21 cellular contexts compared by ENCODE assay signal in the genomic region with DNA sequence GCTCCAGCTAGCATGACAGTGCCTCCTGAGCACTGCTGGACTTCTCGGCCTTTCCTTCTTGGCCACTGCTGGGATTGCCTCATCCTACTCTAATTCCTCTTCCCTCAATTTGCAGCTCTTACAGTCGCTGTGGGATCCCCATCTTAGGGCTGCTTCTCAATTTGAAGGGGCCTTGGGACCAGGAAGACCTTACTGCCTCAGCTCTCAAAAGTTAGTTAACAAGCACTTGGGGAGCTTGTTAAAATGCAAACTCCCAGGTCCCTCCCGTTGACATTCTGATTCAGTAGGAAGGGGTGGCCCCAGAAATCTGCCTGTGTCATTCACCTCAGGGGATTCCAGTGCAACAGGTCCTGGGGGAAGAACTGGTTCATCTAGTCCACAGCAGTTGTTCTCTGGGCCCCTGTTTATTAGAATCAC. TPM values are rescaled to one million over a fixed set of nuclear protein-coding genes. Genes with fewer than 3 reads are reported as not detected.
DNase-seq lines count a peak whose midpoint lies in the region; ATAC-seq and TF ChIP-seq lines count a peak whose summit lies in the region.
"Had no signal": no experiment of that assay in that cellular context is flagged by ENCODE, and none has a peak within 500 bp of the region (broad histone marks: within the 10 kb centered on the region; RNA-seq: fewer than 3 reads in every experiment).

No MANE protein-coding gene starts in this region.

- H3K4me1 ChIP-seq in HEK293 (ENCODE audit: control insufficient read depth, insufficient read depth, low read length) (no peaks in the 10 kb centered on the region), PC-9 (replicated peaks; ENCODE audit: insufficient read depth) (peaks cover 36% of the 10 kb centered on the region), foreskin keratinocyte (no peaks in the 10 kb centered on the region)
- H3K4me1 ChIP-seq: pancreas had no signal

- DNase-seq in PC-9 (peak; percentile 85 to 93), foreskin keratinocyte (no peak), progenitor cell of endocrine pancreas (ENCODE audit: low spot score, unreplicated experiment) (no peak), NCI-H524 treated with DMSO at 0.1 percent for 48 hours (lab: John Stamatoyannopoulos, UW) (no peak), NCI-H2029 treated with DMSO at 0.1 percent for 48 hours (lab: John Stamatoyannopoulos, UW) (no peak)
- DNase-seq: activated CD8-positive, alpha-beta memory T cell treated with anti-CD3 and anti-CD28 coated beads for 24 hours; AML-193; amniotic stem cell; effector memory CD8-positive, alpha-beta T cell; GDM1; Kasumi-1; left ventricle myocardium inferior; NCI-H1417; NCI-H226; NK-92 treated with Interleukin-12 subunit alpha and Interleukin-12 subunit beta, amount 100 ng/mL, for 24 hours; pancreas; stimulated activated CD4-positive, alpha-beta T cell treated with anti-CD3 and anti-CD28 coated beads, Interleukin-4, amount 100 ng/mL, for 1 hour; T-cell had no signal

- CTCF ChIA-PET in HEK293 (lab: Yijun Ruan, JAX) (no interaction called here), PC-9 (lab: Charles Lee) (no interaction called here)

- H3K27ac ChIP-seq in HEK293 (ENCODE audit: extremely low read depth, low read depth, low read length): no peak overlapping the region
- peak overlapping the region; percentile 80 for H3K27ac ChIP-seq in PC-9
- no peak overlapping the region for H3K27ac ChIP-seq in foreskin keratinocyte
- H3K27ac ChIP-seq: left ventricle myocardium inferior, pancreas had no signal

- no peaks in the 10 kb centered on the region for H4K20me1 ChIP-seq in PC-9 (ENCODE audit: insufficient read depth)

- H3K27me3 ChIP-seq in PC-9 (ENCODE audit: insufficient read depth, low read depth) (no peaks in the 10 kb centered on the region), foreskin keratinocyte (no peaks in the 10 kb centered on the region)
- H3K27me3 ChIP-seq: pancreas had no signal

- no peak overlapping the region for H3K4me3 Mint-ChIP-seq in progenitor cell of endocrine pancreas (ENCODE audit: low read depth)
- H3K4me3 Mint-ChIP-seq: effector memory CD8-positive, alpha-beta T cell; T-cell had no signal

- H3K79me2 ChIP-seq in PC-9 (ENCODE audit: low read depth): no peaks in the 10 kb centered on the region

- POLR2A ChIA-PET in HEK293 (lab: Yijun Ruan, JAX): no interaction called here
- POLR2A ChIA-PET in PC-9 (lab: Charles Lee; ENCODE audit: unreplicated experiment): interaction anchor here (0.7 kb wide), 1 partner anchor 27 kb away, joined by 8 read pairs; no protein-coding TSS in a partner anchor

- intact Hi-C loops in PC-9 (cut with micrococcal nuclease; ENCODE audit: unreplicated experiment): loop anchor here (1.0 kb wide), 2 partner anchors 13 to 25 kb away; no protein-coding TSS in a partner anchor

- ATAC-seq in foreskin keratinocyte (peak; percentile 12), HG03175 (IDR thresholded peaks at IDR 0.05; ENCODE audit: unreplicated experiment) (no peak)
- ATAC-seq: effector memory CD8-positive, alpha-beta T cell; GM12878; pancreas; T-cell had no signal

- H3K9me2 ChIP-seq in PC-9 (ENCODE audit: insufficient read depth): no peaks in the 10 kb centered on the region

- BruUV-seq in PC-9 (replicated peaks; lab: Mats Ljungman, UMichigan): TSS peak; percentile 79

- peaks cover 19% of the 10 kb centered on the region for H3K4me1 Mint-ChIP-seq in progenitor cell of endocrine pancreas (ENCODE audit: low read depth)

- H3K9me3 ChIP-seq in HEK293 (ENCODE audit: control insufficient read depth, insufficient read depth, low read depth, low read length) (no peaks in the 10 kb centered on the region), PC-9 (ENCODE audit: insufficient read depth, low read depth) (no peaks in the 10 kb centered on the region)
- H3K9me3 ChIP-seq: left ventricle myocardium inferior, pancreas had no signal

- H3K36me3 ChIP-seq in HEK293 (ENCODE audit: control insufficient read depth in 2 of 2, insufficient read depth in 1 of 2, low read length in 2 of 2) (no peaks in the 10 kb centered on the region), PC-9 (ENCODE audit: low read depth) (no peaks in the 10 kb centered on the region)
- H3K36me3 ChIP-seq: left ventricle myocardium inferior, pancreas had no signal

- no peaks in the 10 kb centered on the region for H3K27me3 Mint-ChIP-seq in progenitor cell of endocrine pancreas
- H3K27me3 Mint-ChIP-seq: effector memory CD8-positive, alpha-beta T cell; T-cell had no signal

- H3K36me3 Mint-ChIP-seq in progenitor cell of endocrine pancreas (ENCODE audit: insufficient read depth): peaks cover 7% of the 10 kb centered on the region

- H3K9me3 Mint-ChIP-seq in progenitor cell of endocrine pancreas (ENCODE audit: low read depth): no peaks in the 10 kb centered on the region
- H3K9me3 Mint-ChIP-seq: effector memory CD8-positive, alpha-beta T cell; T-cell had no signal

- H2AFZ ChIP-seq in PC-9: no peak overlapping the region

- H3K27ac Mint-ChIP-seq in progenitor cell of endocrine pancreas: peak overlapping the region; percentile 45
- H3K27ac Mint-ChIP-seq: T-cell had no signal

- TF ChIP-seq CTCF in HEK293 (tag by site-specific recombination; IDR thresholded peaks at IDR 0.05): no peak
- no peak for TF ChIP-seq CTCF in PC-9 (conservative IDR thresholded peaks at IDR 0.05)
- TF ChIP-seq CTCF in foreskin keratinocyte (conservative IDR thresholded peaks at IDR 0.05): no peak
- no peak for TF ChIP-seq CTCF in progenitor cell of endocrine pancreas (IDR thresholded peaks at IDR 0.05; ENCODE audit: unreplicated experiment)

- no peak overlapping the region for H3K4me3 ChIP-seq in HEK293 (ENCODE audit: low read depth, low read length)
- peak overlapping the region; percentile 23; the same call in 1 of the 2 replicates for H3K4me3 ChIP-seq in PC-9
- H3K4me3 ChIP-seq: GM12878, left ventricle myocardium inferior, pancreas had no signal

- H3K4me2 ChIP-seq in PC-9: peak overlapping the region; percentile 69

- H3F3A ChIP-seq in PC-9 (ENCODE audit: insufficient read depth, low read depth): peaks cover 34% of the 10 kb centered on the region

TF ChIP-seq in HEK293, 187 proteins besides CTCF, POLR2A, EP300 and RAD21:
- TF ChIP-seq SCRT1 (tag by site-specific recombination; IDR thresholded peaks at IDR 0.05; ENCODE audit: borderline replicate concordance) (0 out of 2 replicates have a peak, but pooled peaks have one; percentile 23), KLF16 (tag by site-specific recombination; IDR thresholded peaks at IDR 0.05) (no peak), SCRT2 (tag by site-specific recombination; IDR thresholded peaks at IDR 0.05) (peak; percentile 67), ZNF311 (tag by site-specific recombination; IDR thresholded peaks at IDR 0.05; ENCODE audit: borderline replicate concordance) (no peak)

RNA-seq across cellular contexts. Expression of a gene that starts 14.8 kb away (rescaled TPM):
- total RNA-seq in PC-9 (2021): 51.7 and 55.1 TPM in 2 replicates
- total RNA-seq in foreskin keratinocyte: 19.9 and 27.8 TPM in 2 replicates
- 26.3 and 35.9 TPM in 2 replicates for polyA plus RNA-seq in foreskin keratinocyte
- total RNA-seq in progenitor cell of endocrine pancreas: 41.9 and 42.8 TPM in 2 replicates

Comparison
In these comparisons a context has a peak if more than half of its experiments do, and no peak if none do; other contexts are left out.
1. DNase-seq: peak in PC-9 (2 of 2); none in foreskin keratinocyte (0 of 2), progenitor cell of endocrine pancreas (single experiment), NCI-H524 treated with DMSO at 0.1 percent for 48 hours (single experiment) and NCI-H2029 treated with DMSO at 0.1 percent for 48 hours (single experiment).